ENCODE assay signal across 10 cellular contexts in genomic region chr12:92952394-92952793, GRCh38.
"Had no signal": no experiment of that assay in that cellular context is flagged by ENCODE, and none has a peak within 500 bp of the region (broad histone marks: within the 10 kb centered on the region; RNA-seq: fewer than 3 reads in every experiment).

No MANE protein-coding gene starts in this region.

- H3K4me3 ChIP-seq: GM23248 had no signal

- ATAC-seq: HepG2 had no signal

- H3K27ac ChIP-seq: GM23248, HL-60, KMS-11 had no signal

- H3K27me3 Mint-ChIP-seq: IgD-negative memory B cell had no signal

- H3K27ac Mint-ChIP-seq: H9, HFFc6, IgD-negative memory B cell had no signal

- FAIRE-seq: HepG2 had no signal

- DNase-seq: GM23248, GOT3, H9, HCEC 1CT, HFFc6, KBM-7 had no signal

- H3K9ac ChIP-seq: GM23248, KMS-11 had no signal

- H3K4me3 Mint-ChIP-seq: H9, HFFc6, IgD-negative memory B cell had no signal
